2 cellular contexts compared by ENCODE assay signal in the genomic region with DNA sequence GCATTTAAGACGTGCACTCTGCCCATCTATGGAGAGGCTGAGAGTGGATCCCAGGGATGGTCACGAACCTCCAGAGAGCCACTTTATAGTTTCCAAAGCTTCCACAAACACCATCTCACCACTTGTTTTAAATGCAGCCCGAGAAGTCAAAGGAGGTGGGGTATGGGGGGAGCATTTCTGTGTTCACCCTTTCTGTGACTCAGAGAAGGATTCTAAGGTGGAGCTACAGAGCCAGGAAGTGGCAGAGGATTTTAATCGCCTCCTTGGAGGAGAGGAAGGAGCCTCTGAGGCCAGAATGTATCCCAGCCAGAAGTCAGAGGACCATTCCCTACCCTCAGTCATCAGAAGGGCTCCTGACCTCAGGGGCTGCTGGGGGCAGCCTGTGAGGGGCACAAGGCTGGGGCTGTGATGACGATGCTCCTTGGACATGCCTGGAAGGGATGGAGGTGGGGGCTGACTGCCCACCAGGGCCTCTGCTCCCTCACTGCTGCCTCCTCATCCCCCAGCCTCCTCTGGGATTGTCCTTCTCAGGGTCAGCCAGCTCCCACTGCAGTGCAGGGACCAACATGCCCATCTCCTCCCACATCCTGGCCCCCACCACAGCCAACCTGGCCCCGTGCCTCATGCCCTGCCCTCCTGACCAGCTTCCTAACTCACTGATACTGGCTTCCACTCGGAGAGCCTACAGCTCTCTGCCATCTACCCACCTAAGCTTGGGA.
TF ChIP-seq lines count a peak whose summit lies in the region.

No MANE protein-coding gene starts in this region.

TF ChIP-seq in IMR-90, 13 proteins besides CTCF, POLR2A, EP300 and RAD21:
- TF ChIP-seq MAFK (IDR thresholded peaks at IDR 0.05; ENCODE audit: low read depth, low read length) (no peak), RFX5 (IDR thresholded peaks at IDR 0.05; ENCODE audit: low read depth, low read length) (no peak), MXI1 (IDR thresholded peaks at IDR 0.05; ENCODE audit: borderline replicate concordance, low read depth, low read length) (no peak), CHD1 (IDR thresholded peaks at IDR 0.05; ENCODE audit: low read depth, low read length) (no peak)
- TF ChIP-seq, protein P1, sequence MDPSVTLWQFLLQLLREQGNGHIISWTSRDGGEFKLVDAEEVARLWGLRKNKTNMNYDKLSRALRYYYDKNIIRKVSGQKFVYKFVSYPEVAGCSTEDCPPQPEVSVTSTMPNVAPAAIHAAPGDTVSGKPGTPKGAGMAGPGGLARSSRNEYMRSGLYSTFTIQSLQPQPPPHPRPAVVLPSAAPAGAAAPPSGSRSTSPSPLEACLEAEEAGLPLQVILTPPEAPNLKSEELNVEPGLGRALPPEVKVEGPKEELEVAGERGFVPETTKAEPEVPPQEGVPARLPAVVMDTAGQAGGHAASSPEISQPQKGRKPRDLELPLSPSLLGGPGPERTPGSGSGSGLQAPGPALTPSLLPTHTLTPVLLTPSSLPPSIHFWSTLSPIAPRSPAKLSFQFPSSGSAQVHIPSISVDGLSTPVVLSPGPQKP (IDR thresholded peaks at IDR 0.05; ENCODE audit: borderline replicate concordance, low read depth, low read length), result no peak

TF ChIP-seq in GM12878, 131 proteins besides CTCF, POLR2A, EP300 and RAD21:
- TF ChIP-seq POLR2AphosphoS5 (IDR thresholded peaks at IDR 0.05; ENCODE audit: low read length) (peak; percentile 4; the same call in 1 of the 2 replicates), STAT1 (conservative IDR thresholded peaks at IDR 0.05) (no peak)
TF ChIP-seq in GM12878: peak in this region for 1.
